Comparison of ENCODE assay signal across 17 cellular contexts in genomic region chr4:149441338-149441737, GRCh38.
DNase-seq lines count a peak whose midpoint lies in the region; ATAC-seq and TF ChIP-seq lines count a peak whose summit lies in the region.
"Had no signal": no experiment of that assay in that cellular context is flagged by ENCODE, and none has a peak within 500 bp of the region (broad histone marks: within the 10 kb centered on the region; RNA-seq: fewer than 3 reads in every experiment).

No MANE protein-coding gene starts in this region.

- no peaks in the 10 kb centered on the region for H3K27me3 ChIP-seq in GM23248 (replicated peaks; ENCODE audit: insufficient read depth)
- H3K27me3 ChIP-seq in fibroblast of lung (ENCODE audit: control insufficient read depth, insufficient read depth, low read length), result no peaks in the 10 kb centered on the region
- H3K27me3 ChIP-seq in transverse colon, result no peaks in the 10 kb centered on the region

- WGBS in GM23248 (ENCODE audit: low coverage in 1 of 2, low lambda C conversion rate in 2 of 2, missing lambda C conversion rate in 2 of 2), 2 experiments, result 4 to 8% methylated on average over 1 of the region's 1 CpG
- 64 to 75% methylated on average over 1 of the region's 1 CpG for WGBS in transverse colon (ENCODE audit: low coverage in 1 of 2), 2 donors

- POLR2A ChIA-PET in RWPE1 (lab: Yijun Ruan, JAX; ENCODE audit: low non-redundant PET), result no interaction called here

- H3K4me2 ChIP-seq in GM23248 (ENCODE audit: unreplicated experiment) (peak overlapping the region; percentile 41), fibroblast of lung (ENCODE audit: extremely low read depth, insufficient read depth, low read length) (no peak overlapping the region)

- intact Hi-C loops in transverse colon (cut with DNase I; ENCODE audit: low total_unique reads), result no loop called here

- H3K9me3 ChIP-seq in GM23248 (ENCODE audit: low read depth) (no peaks in the 10 kb centered on the region), fibroblast of lung (ENCODE audit: control insufficient read depth, insufficient read depth, low read depth, low read length) (no peaks in the 10 kb centered on the region), transverse colon (no peaks in the 10 kb centered on the region)
- H3K9me3 ChIP-seq: mucosa of descending colon, thoracic aorta had no signal

- in situ Hi-C loops in GM23248 (cut with MboI), result no loop called here
- in situ Hi-C loops in transverse colon (cut with MboI; ENCODE audit: low pct_ligation_motif_present in 1 of 4, low pct_unique_long_range_greater_than_20kb in 1 of 4, low sequenced_read_pairs in 3 of 4), result no loop called here

- peak; percentile 77 for DNase-seq in GM23248
- peak; percentile 3 for DNase-seq in RWPE1 (ENCODE audit: low spot score)
- DNase-seq in fibroblast of lung (ENCODE audit: low read depth in 2 of 2), result peak; percentile 36 to 88
- DNase-seq in stromal cell of bone marrow (ENCODE audit: low read depth), result peak; percentile 61
- no peak for DNase-seq in transverse colon
- DNase-seq in SIG-M5 (lab: John Stamatoyannopoulos, UW), result no peak
- DNase-seq: activated CD8-positive, alpha-beta memory T cell treated with anti-CD3 and anti-CD28 coated beads, Interleukin-2, amount 50 U/mL, for 48 hours; activated naive CD4-positive, alpha-beta T cell treated with anti-CD3 and anti-CD28 coated beads, Interleukin-2, amount 50 U/mL, for 16 hours; GDM1; head of caudate nucleus; mucosa of descending colon; NCI-H1417; NCI-H510A had no signal

- H3K4me1 ChIP-seq in GM23248 (ENCODE audit: insufficient read depth) (peaks cover 11% of the 10 kb centered on the region), fibroblast of lung (ENCODE audit: control insufficient read depth, extremely low read depth, insufficient read depth, low read length) (no peaks in the 10 kb centered on the region), transverse colon (no peaks in the 10 kb centered on the region)
- H3K4me1 ChIP-seq: parathyroid adenoma had no signal

- TF ChIP-seq CTCF in RWPE1 (conservative IDR thresholded peaks at IDR 0.05; ENCODE audit: low read depth) (no peak), fibroblast of lung (conservative IDR thresholded peaks at IDR 0.05 in 1 of 2, IDR thresholded peaks at IDR 0.05 in 1 of 2; ENCODE audit: low read depth in 1 of 2, low read length in 2 of 2) (no peak), transverse colon (IDR thresholded peaks at IDR 0.05) (no peak)

- H4K20me1 ChIP-seq in GM23248 (ENCODE audit: insufficient read depth), result no peaks in the 10 kb centered on the region
- H4K20me1 ChIP-seq in fibroblast of lung (ENCODE audit: control insufficient read depth, extremely low read depth, insufficient read depth, low read length), result no peaks in the 10 kb centered on the region

- no peak for TF ChIP-seq EP300 in transverse colon (IDR thresholded peaks at IDR 0.05; ENCODE audit: low read depth)

- TF ChIP-seq POLR2A in transverse colon (IDR thresholded peaks at IDR 0.05), result no peak

- H2AFZ ChIP-seq in GM23248, result peak overlapping the region; percentile 35; the same call in 1 of the 2 replicates
- H2AFZ ChIP-seq in fibroblast of lung (ENCODE audit: low read length), result no peak overlapping the region
- H2AFZ ChIP-seq: parathyroid adenoma had no signal

- no peaks in the 10 kb centered on the region for H3K36me3 ChIP-seq in GM23248 (ENCODE audit: low read depth)
- H3K36me3 ChIP-seq in fibroblast of lung (ENCODE audit: control insufficient read depth, insufficient read depth, low read length), result no peaks in the 10 kb centered on the region
- H3K36me3 ChIP-seq in transverse colon, result no peaks in the 10 kb centered on the region
- H3K36me3 ChIP-seq: thoracic aorta had no signal

- H3F3A ChIP-seq in GM23248 (ENCODE audit: insufficient read depth), result peaks cover 5% of the 10 kb centered on the region; the same call in 1 of the 2 replicates

- no peak for ATAC-seq in HG02852 (IDR thresholded peaks at IDR 0.05; ENCODE audit: unreplicated experiment)
- ATAC-seq: activated CD4-positive, CD25-positive, alpha-beta regulatory T cell treated with anti-CD3 and anti-CD28 coated beads, Interleukin-2, amount 50 U/mL, for 24 hours; mucosa of descending colon had no signal

- H3K79me2 ChIP-seq in GM23248 (ENCODE audit: insufficient read depth) (no peaks in the 10 kb centered on the region), fibroblast of lung (ENCODE audit: control insufficient read depth, insufficient read depth, low read length) (no peaks in the 10 kb centered on the region)
- H3K79me2 ChIP-seq: parathyroid adenoma had no signal

- H3K9ac ChIP-seq in GM23248 (no peak overlapping the region), fibroblast of lung (ENCODE audit: insufficient read depth, low read length) (no peak overlapping the region)
- H3K9ac ChIP-seq: parathyroid adenoma had no signal

- H3K27ac ChIP-seq in GM23248, result peak overlapping the region; percentile 37; the same call in 1 of the 2 replicates
- H3K27ac ChIP-seq in RWPE1, result no peak overlapping the region
- no peak overlapping the region for H3K27ac ChIP-seq in fibroblast of lung (ENCODE audit: insufficient read depth, low read length)
- no peak overlapping the region for H3K27ac ChIP-seq in transverse colon
- H3K27ac ChIP-seq: parathyroid adenoma, thoracic aorta had no signal

- no peak overlapping the region for H3K4me3 ChIP-seq in GM23248
- H3K4me3 ChIP-seq in fibroblast of lung (replicated peaks in 1 of 4; ENCODE audit: control extremely low read depth in 1 of 4, insufficient read depth in 1 of 4, low read depth in 3 of 4, low read length in 4 of 4), result no peak overlapping the region
- no peak overlapping the region for H3K4me3 ChIP-seq in transverse colon
- H3K4me3 ChIP-seq: mucosa of descending colon, thoracic aorta had no signal

- CTCF ChIA-PET in RWPE1 (lab: Yijun Ruan, JAX), result no interaction called here

- H3K9me2 ChIP-seq in GM23248 (ENCODE audit: insufficient read depth), result no peaks in the 10 kb centered on the region

Comparison
In these comparisons a context has a peak if more than half of its experiments do, and no peak if none do; other contexts are left out.
1. DNase-seq: peak in GM23248 (single experiment), RWPE1 (single experiment), fibroblast of lung (2 of 2) and stromal cell of bone marrow (single experiment); none in transverse colon (single experiment) and SIG-M5 (single experiment).